ENCODE assay signal across 9 cellular contexts in the genomic region with DNA sequence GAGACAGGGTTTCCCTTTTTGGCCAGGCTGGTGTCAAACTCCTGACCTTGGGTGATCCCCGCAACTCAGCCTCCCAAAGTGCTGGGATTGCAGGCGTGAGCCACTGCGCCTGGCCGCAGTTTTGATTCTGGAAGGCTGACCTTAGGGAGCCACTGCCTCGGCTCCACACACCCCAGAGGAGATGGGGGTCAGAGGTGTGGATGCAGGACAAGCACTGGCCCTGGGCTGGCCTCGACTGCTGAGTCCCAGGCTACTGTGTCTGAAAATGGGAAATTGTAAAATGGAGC. TPM values are rescaled to one million over a fixed set of nuclear protein-coding genes. Genes with fewer than 3 reads are reported as not detected.
A peak's percentile ranks its signal among the peaks of the same experiment; 100 is the strongest.
DNase-seq lines count a peak whose midpoint lies in the region; ATAC-seq and TF ChIP-seq lines count a peak whose summit lies in the region.
"Had no signal": no experiment of that assay in that cellular context is flagged by ENCODE, and none has a peak within 500 bp of the region (broad histone marks: within the 10 kb centered on the region; RNA-seq: fewer than 3 reads in every experiment).

No MANE protein-coding gene starts in this region.

- H3K27ac Mint-ChIP-seq in CD8-positive, alpha-beta T cell: peak overlapping the region; percentile 98
- H3K27ac Mint-ChIP-seq in activated T-helper 1 cell treated with anti-CD3 and anti-CD28 coated beads, Interleukin-12 subunit alpha, Interleukin-12 subunit beta, Interleukin-2, Interleukin-4 antibody, amounts not matched to agents 30 ng/mL and 10 ng/mL and 1 ng/mL, durations not matched to agents 14 hours and 24 hours and 36 hours: peak overlapping the region; percentile 86
- H3K27ac Mint-ChIP-seq in naive thymus-derived CD4-positive, alpha-beta T cell: peak overlapping the region; percentile 95 to 99 (median 97)

- H3K36me3 ChIP-seq in CD8-positive, alpha-beta T cell (ENCODE audit: insufficient read depth, low read length): peaks cover 13% of the 10 kb centered on the region
- H3K36me3 ChIP-seq in naive thymus-derived CD4-positive, alpha-beta T cell (ENCODE audit: control insufficient read depth in 2 of 3, insufficient read depth in 3 of 3, low read length in 3 of 3): peaks cover 11 to 21% (median 19%) of the 10 kb centered on the region in 3 experiments

- H3K4me1 ChIP-seq in CD8-positive, alpha-beta T cell (ENCODE audit: insufficient read depth, low read length): peaks cover 70% of the 10 kb centered on the region
- peaks cover 57 to 68% of the 10 kb centered on the region in 2 donors for H3K4me1 ChIP-seq in naive thymus-derived CD4-positive, alpha-beta T cell (ENCODE audit: control insufficient read depth in 2 of 2, insufficient read depth in 2 of 2, low read length in 2 of 2)

- H3K27me3 ChIP-seq in CD8-positive, alpha-beta T cell (ENCODE audit: insufficient read depth, low read length): no peaks in the 10 kb centered on the region
- H3K27me3 ChIP-seq in naive thymus-derived CD4-positive, alpha-beta T cell (ENCODE audit: control insufficient read depth in 2 of 2, insufficient read depth in 2 of 2, low read length in 2 of 2): no peaks in the 10 kb centered on the region

- H3K4me3 ChIP-seq in CD8-positive, alpha-beta T cell (ENCODE audit: low read depth, low read length): peak overlapping the region; percentile 51
- peak overlapping the region; percentile 73 for H3K4me3 ChIP-seq in naive thymus-derived CD4-positive, alpha-beta T cell (ENCODE audit: low read length)

- DNase-seq in CD8-positive, alpha-beta T cell: no peak
- no peak for DNase-seq in activated T-helper 1 cell treated with anti-CD3 and anti-CD28 coated beads, Interleukin-12 subunit alpha, Interleukin-12 subunit beta, Interleukin-2, Interleukin-4 antibody, amounts not matched to agents 30 ng/mL and 10 ng/mL and 1 ng/mL, durations not matched to agents 14 hours and 24 hours and 36 hours (ENCODE audit: low spot score)
- no peak for DNase-seq in naive thymus-derived CD4-positive, alpha-beta T cell
- DNase-seq in left lobe of liver (ENCODE audit: low spot score): no peak
- DNase-seq in EL: no peak
- no peak for DNase-seq in LoVo (ENCODE audit: low spot score)
- DNase-seq in SW 1271 (lab: John Stamatoyannopoulos, UW): no peak

- intact Hi-C loops in CD8-positive, alpha-beta T cell (cut with DNase I, micrococcal nuclease): loop anchor here (1.0 to 2.0 kb wide), 8 partner anchors 10 to 690 kb away; a partner anchor contains a TSS
- intact Hi-C loops in activated T-helper 1 cell treated with anti-CD3 and anti-CD28 coated beads, Interleukin-12 subunit alpha, Interleukin-12 subunit beta, Interleukin-2, Interleukin-4 antibody, amounts not matched to agents 30 ng/mL and 10 ng/mL and 1 ng/mL, durations not matched to agents 14 hours and 24 hours and 36 hours (cut with micrococcal nuclease): loop anchor here (1.0 to 5.0 kb wide), 11 partner anchors 10 to 1544 kb away; a partner anchor contains a TSS
- intact Hi-C loops in naive thymus-derived CD4-positive, alpha-beta T cell (cut with micrococcal nuclease): loop anchor here (1.0 to 10.0 kb wide), 9 partner anchors 10 to 1274 kb away; a partner anchor contains a TSS

- H3K4me1 Mint-ChIP-seq in CD8-positive, alpha-beta T cell (ENCODE audit: low read depth): peaks cover 65% of the 10 kb centered on the region
- peaks cover 51% of the 10 kb centered on the region for H3K4me1 Mint-ChIP-seq in activated T-helper 1 cell treated with anti-CD3 and anti-CD28 coated beads, Interleukin-12 subunit alpha, Interleukin-12 subunit beta, Interleukin-2, Interleukin-4 antibody, amounts not matched to agents 30 ng/mL and 10 ng/mL and 1 ng/mL, durations not matched to agents 14 hours and 24 hours and 36 hours (ENCODE audit: low read depth)
- peaks cover 38 to 75% (median 64%) of the 10 kb centered on the region in 7 donors for H3K4me1 Mint-ChIP-seq in naive thymus-derived CD4-positive, alpha-beta T cell

- peak overlapping the region; percentile 89 for H3K4me3 Mint-ChIP-seq in CD8-positive, alpha-beta T cell
- H3K4me3 Mint-ChIP-seq in activated T-helper 1 cell treated with anti-CD3 and anti-CD28 coated beads, Interleukin-12 subunit alpha, Interleukin-12 subunit beta, Interleukin-2, Interleukin-4 antibody, amounts not matched to agents 30 ng/mL and 10 ng/mL and 1 ng/mL, durations not matched to agents 14 hours and 24 hours and 36 hours: peak overlapping the region; percentile 72
- peak overlapping the region; percentile 80 to 95 (median 88) for H3K4me3 Mint-ChIP-seq in naive thymus-derived CD4-positive, alpha-beta T cell

- H3K27me3 Mint-ChIP-seq in CD8-positive, alpha-beta T cell (ENCODE audit: low read depth): no peaks in the 10 kb centered on the region
- H3K27me3 Mint-ChIP-seq in activated T-helper 1 cell treated with anti-CD3 and anti-CD28 coated beads, Interleukin-12 subunit alpha, Interleukin-12 subunit beta, Interleukin-2, Interleukin-4 antibody, amounts not matched to agents 30 ng/mL and 10 ng/mL and 1 ng/mL, durations not matched to agents 14 hours and 24 hours and 36 hours (ENCODE audit: insufficient read depth): peaks cover 13% of the 10 kb centered on the region
- H3K27me3 Mint-ChIP-seq in naive thymus-derived CD4-positive, alpha-beta T cell: peaks cover 0 to 17% (median 0%) of the 10 kb centered on the region in 5 donors

- peak overlapping the region; percentile 78 for H3K27ac ChIP-seq in CD8-positive, alpha-beta T cell (ENCODE audit: low read depth, low read length)
- H3K27ac ChIP-seq in naive thymus-derived CD4-positive, alpha-beta T cell (ENCODE audit: low read depth, low read length): peak overlapping the region; percentile 72

- POLR2A ChIA-PET in CD8-positive, alpha-beta T cell (lab: Charles Lee): interaction anchor here (0.9 to 4.1 kb wide), 8 partner anchors 10 to 91 kb away, joined by 3 to 82 read pairs (median 3); a partner anchor contains a TSS
- POLR2A ChIA-PET in naive thymus-derived CD4-positive, alpha-beta T cell (lab: Charles Lee): interaction anchor here (0.6 to 8.2 kb wide), 11 partner anchors 11 to 770 kb away, joined by 3 to 175 read pairs (median 6); a partner anchor contains a TSS

- CTCF ChIA-PET in CD8-positive, alpha-beta T cell (lab: Charles Lee): interaction anchor here (0.8 to 11.0 kb wide), 9 partner anchors 9 to 92 kb away, joined by 4 to 103 read pairs (median 4); a partner anchor contains a TSS
- CTCF ChIA-PET in naive thymus-derived CD4-positive, alpha-beta T cell (lab: Charles Lee): interaction anchor here (0.6 to 4.7 kb wide), 8 partner anchors 11 to 770 kb away, joined by 3 to 44 read pairs (median 4); a partner anchor contains a TSS

- TF ChIP-seq CTCF in CD8-positive, alpha-beta T cell (IDR thresholded peaks at IDR 0.05): no peak

- no peak for ATAC-seq in CD8-positive, alpha-beta T cell
- ATAC-seq in GM19351 (IDR thresholded peaks at IDR 0.05; ENCODE audit: unreplicated experiment) (peak; percentile 0), left lobe of liver (no peak)
- no peak for ATAC-seq in naive thymus-derived CD4-positive, alpha-beta T cell

- peaks cover under 1% of the 10 kb centered on the region for H3K9me3 Mint-ChIP-seq in CD8-positive, alpha-beta T cell
- H3K9me3 Mint-ChIP-seq in activated T-helper 1 cell treated with anti-CD3 and anti-CD28 coated beads, Interleukin-12 subunit alpha, Interleukin-12 subunit beta, Interleukin-2, Interleukin-4 antibody, amounts not matched to agents 30 ng/mL and 10 ng/mL and 1 ng/mL, durations not matched to agents 14 hours and 24 hours and 36 hours: peaks cover 2% of the 10 kb centered on the region
- H3K9me3 Mint-ChIP-seq in naive thymus-derived CD4-positive, alpha-beta T cell: peaks cover 0 to 4% (median 0%) of the 10 kb centered on the region in 11 donors

- peaks cover 29% of the 10 kb centered on the region for H3K36me3 Mint-ChIP-seq in CD8-positive, alpha-beta T cell
- peaks cover 8% of the 10 kb centered on the region for H3K36me3 Mint-ChIP-seq in activated T-helper 1 cell treated with anti-CD3 and anti-CD28 coated beads, Interleukin-12 subunit alpha, Interleukin-12 subunit beta, Interleukin-2, Interleukin-4 antibody, amounts not matched to agents 30 ng/mL and 10 ng/mL and 1 ng/mL, durations not matched to agents 14 hours and 24 hours and 36 hours (ENCODE audit: low read depth)
- peaks cover 0 to 10% (median 5%) of the 10 kb centered on the region in 5 donors for H3K36me3 Mint-ChIP-seq in naive thymus-derived CD4-positive, alpha-beta T cell

- H3K9me3 ChIP-seq in CD8-positive, alpha-beta T cell (ENCODE audit: low read length): no peaks in the 10 kb centered on the region
- H3K9me3 ChIP-seq in naive thymus-derived CD4-positive, alpha-beta T cell (ENCODE audit: control insufficient read depth in 2 of 3, low read length in 3 of 3): no peaks in the 10 kb centered on the region

RNA-seq across cellular contexts. Expression of a gene that starts 1.5 kb away (rescaled TPM):
- 10 to 100 TPM; 21.1 to 28.3 TPM for total RNA-seq in CD8-positive, alpha-beta T cell
- total RNA-seq in activated T-helper 1 cell treated with anti-CD3 and anti-CD28 coated beads, Interleukin-12 subunit alpha, Interleukin-12 subunit beta, Interleukin-2, Interleukin-4 antibody, amounts not matched to agents 30 ng/mL and 10 ng/mL and 1 ng/mL, durations not matched to agents 14 hours and 24 hours and 36 hours: 0.15 and 0.41 TPM in 2 replicates
- 10 to 100 TPM in 4 of 5 experiments, 1 to 10 TPM in 1; 9.4 to 27.9 (median 14.2) TPM for total RNA-seq in naive thymus-derived CD4-positive, alpha-beta T cell
- polyA plus RNA-seq in naive thymus-derived CD4-positive, alpha-beta T cell: 1 to 10 TPM; 5.9 to 7.2 TPM
- 0.08 TPM for total RNA-seq in left lobe of liver
- total RNA-seq: LHCN-M2 had no signal

RNA-seq across cellular contexts. Expression of a gene that starts 57.8 kb away (rescaled TPM):
- total RNA-seq in CD8-positive, alpha-beta T cell: not detected
- not detected in 2 replicates for total RNA-seq in activated T-helper 1 cell treated with anti-CD3 and anti-CD28 coated beads, Interleukin-12 subunit alpha, Interleukin-12 subunit beta, Interleukin-2, Interleukin-4 antibody, amounts not matched to agents 30 ng/mL and 10 ng/mL and 1 ng/mL, durations not matched to agents 14 hours and 24 hours and 36 hours
- not detected for total RNA-seq in naive thymus-derived CD4-positive, alpha-beta T cell
- polyA plus RNA-seq in naive thymus-derived CD4-positive, alpha-beta T cell: not detected
- 1,004 TPM for total RNA-seq in left lobe of liver
- total RNA-seq: LHCN-M2 had no signal

Comparison
In these comparisons a context has a peak if more than half of its experiments do, and no peak if none do; other contexts are left out.
1. RNA of a gene that starts 57.8 kb away (total RNA-seq): 1,004 TPM in left lobe of liver (single experiment); not detected in CD8-positive, alpha-beta T cell, not detected in activated T-helper 1 cell treated with anti-CD3 and anti-CD28 coated beads, Interleukin-12 subunit alpha, Interleukin-12 subunit beta, Interleukin-2, Interleukin-4 antibody, amounts not matched to agents 30 ng/mL and 10 ng/mL and 1 ng/mL, durations not matched to agents 14 hours and 24 hours and 36 hours and not detected in naive thymus-derived CD4-positive, alpha-beta T cell; every median in the first group is over 1,000 times any median in the second.
2. Peak in every context shown above with its lines, with median percentiles within 50 percentile points of each other: H3K27ac Mint-ChIP-seq and H3K4me3 Mint-ChIP-seq.